8 cellular contexts compared by ENCODE assay signal in the genomic region with DNA sequence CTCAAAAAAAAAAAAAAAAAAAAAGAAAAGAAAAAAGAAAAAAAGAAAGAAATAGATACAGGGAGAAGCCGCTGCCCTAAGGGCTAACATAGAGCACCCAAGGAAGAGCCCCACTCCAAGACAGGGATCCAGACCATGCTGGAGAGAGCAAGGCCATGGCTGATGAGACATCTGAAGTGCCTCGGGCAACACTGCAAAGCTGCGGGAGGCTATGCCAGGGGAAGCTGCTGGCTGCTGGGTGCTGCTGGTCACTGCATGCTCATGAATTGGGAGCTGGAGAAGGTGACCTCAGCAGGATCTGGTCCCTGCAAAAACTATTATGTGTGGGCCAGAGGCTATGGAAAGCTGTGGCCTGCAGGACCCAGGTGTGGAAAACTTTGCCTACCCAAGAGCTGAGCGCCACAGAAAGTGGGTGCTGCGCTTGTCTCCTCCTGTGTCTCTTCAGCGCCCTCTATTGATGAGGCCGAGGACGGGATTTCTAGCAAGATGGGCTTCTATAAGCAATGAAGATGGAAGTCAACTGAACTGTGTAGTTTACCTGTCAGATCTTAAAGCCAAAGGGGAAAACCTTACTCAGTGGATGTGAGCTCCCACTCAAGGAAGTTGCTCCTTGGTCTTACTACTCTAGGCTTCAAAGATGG. TPM values are rescaled to one million over a fixed set of nuclear protein-coding genes. Genes with fewer than 3 reads are reported as not detected.
DNase-seq lines count a peak whose midpoint lies in the region; ATAC-seq and TF ChIP-seq lines count a peak whose summit lies in the region.

No MANE protein-coding gene starts in this region.

- WGBS in endodermal cell (ENCODE audit: insufficient coverage in 1 of 2, insufficient read length in 1 of 2), 2 experiments = 18 to 41% methylated on average over 6 to 8 of the region's 8 CpGs

- peaks cover under 1% of the 10 kb centered on the region for H3K27me3 Mint-ChIP-seq in activated CD4-positive, alpha-beta memory T cell treated with anti-CD3 and anti-CD28 coated beads for 36 hours
- peaks cover 17% of the 10 kb centered on the region for H3K27me3 Mint-ChIP-seq in endodermal cell (ENCODE audit: insufficient read depth)
- H3K27me3 Mint-ChIP-seq in naive thymus-derived CD4-positive, alpha-beta T cell = peaks cover 0 to 17% (median 5%) of the 10 kb centered on the region in 5 donors

- H3K27ac ChIP-seq in C4-2B (no peak overlapping the region), endodermal cell (ENCODE audit: low read depth, low read length) (no peak overlapping the region)
- no peak overlapping the region for H3K27ac ChIP-seq in naive thymus-derived CD4-positive, alpha-beta T cell (ENCODE audit: low read depth, low read length)

- H3K9me3 ChIP-seq in endodermal cell (ENCODE audit: control insufficient read depth, low read length) = no peaks in the 10 kb centered on the region
- no peaks in the 10 kb centered on the region for H3K9me3 ChIP-seq in naive thymus-derived CD4-positive, alpha-beta T cell (ENCODE audit: control insufficient read depth in 2 of 3, low read length in 3 of 3)

- TF ChIP-seq CTCF in C4-2B (conservative IDR thresholded peaks at IDR 0.05) (peak; percentile 86), HFF-Myc (IDR thresholded peaks at IDR 0.05; ENCODE audit: low read depth, low read length, missing control alignments) (peak; percentile 95), endodermal cell (conservative IDR thresholded peaks at IDR 0.05) (peak; percentile 87)

- H3K36me3 Mint-ChIP-seq in activated CD4-positive, alpha-beta memory T cell treated with anti-CD3 and anti-CD28 coated beads for 36 hours = no peaks in the 10 kb centered on the region
- H3K36me3 Mint-ChIP-seq in endodermal cell (ENCODE audit: low read depth) = no peaks in the 10 kb centered on the region
- H3K36me3 Mint-ChIP-seq in naive thymus-derived CD4-positive, alpha-beta T cell = no peaks in the 10 kb centered on the region

- no peak overlapping the region for H3K9ac ChIP-seq in endodermal cell (ENCODE audit: extremely low read depth, low read length, poor library complexity, severe bottlenecking)

- intact Hi-C loops in activated CD4-positive, alpha-beta memory T cell treated with anti-CD3 and anti-CD28 coated beads for 36 hours (cut with micrococcal nuclease) = loop anchor here (1.0 to 5.0 kb wide), 2 partner anchors 42 to 78 kb away; a partner anchor contains a TSS
- intact Hi-C loops in naive thymus-derived CD4-positive, alpha-beta T cell (cut with micrococcal nuclease) = loop anchor here (1.0 to 5.0 kb wide), 7 partner anchors 42 to 167 kb away; a partner anchor contains a TSS

- H3K4me1 Mint-ChIP-seq in activated CD4-positive, alpha-beta memory T cell treated with anti-CD3 and anti-CD28 coated beads for 36 hours (ENCODE audit: low read depth) = peaks cover 8% of the 10 kb centered on the region
- peaks cover 2% of the 10 kb centered on the region for H3K4me1 Mint-ChIP-seq in endodermal cell
- H3K4me1 Mint-ChIP-seq in naive thymus-derived CD4-positive, alpha-beta T cell = peaks cover 0 to 12% (median 7%) of the 10 kb centered on the region in 7 donors

- H3K4me3 ChIP-seq in HFF-Myc (replicated peaks; ENCODE audit: low read depth, low read length) (no peak overlapping the region), endodermal cell (ENCODE audit: low read length) (no peak overlapping the region)
- no peak overlapping the region for H3K4me3 ChIP-seq in naive thymus-derived CD4-positive, alpha-beta T cell (ENCODE audit: low read length)

- H3K4me1 ChIP-seq in endodermal cell (ENCODE audit: control insufficient read depth, insufficient read depth, low read length) = no peaks in the 10 kb centered on the region
- H3K4me1 ChIP-seq in naive thymus-derived CD4-positive, alpha-beta T cell (ENCODE audit: control insufficient read depth in 2 of 2, insufficient read depth in 2 of 2, low read length in 2 of 2) = peaks cover 4 to 8% of the 10 kb centered on the region in 2 donors

- CTCF ChIA-PET in activated CD4-positive, alpha-beta memory T cell treated with anti-CD3 and anti-CD28 coated beads for 36 hours (lab: Charles Lee) = interaction anchor here (0.6 to 3.3 kb wide), 33 partner anchors 10 to 669 kb away, joined by 3 to 45 read pairs (median 4); a partner anchor contains a TSS
- CTCF ChIA-PET in naive thymus-derived CD4-positive, alpha-beta T cell (lab: Charles Lee) = interaction anchor here (0.5 to 3.8 kb wide), 17 partner anchors 14 to 992 kb away, joined by 3 to 58 read pairs (median 4); a partner anchor contains a TSS

- POLR2A ChIA-PET in activated CD4-positive, alpha-beta memory T cell treated with anti-CD3 and anti-CD28 coated beads for 36 hours (lab: Charles Lee) = no interaction called here
- POLR2A ChIA-PET in naive thymus-derived CD4-positive, alpha-beta T cell (lab: Charles Lee) = interaction anchor here (1.0 to 1.6 kb wide), 6 partner anchors 17 to 77 kb away, joined by 3 to 13 read pairs (median 5); a partner anchor contains a TSS

- no peak overlapping the region for H3K4me3 Mint-ChIP-seq in activated CD4-positive, alpha-beta memory T cell treated with anti-CD3 and anti-CD28 coated beads for 36 hours
- H3K4me3 Mint-ChIP-seq in endodermal cell = no peak overlapping the region
- H3K4me3 Mint-ChIP-seq in naive thymus-derived CD4-positive, alpha-beta T cell = no peak overlapping the region

- no peaks in the 10 kb centered on the region for H3K36me3 ChIP-seq in endodermal cell (ENCODE audit: control insufficient read depth, insufficient read depth, low read length)
- no peaks in the 10 kb centered on the region for H3K36me3 ChIP-seq in naive thymus-derived CD4-positive, alpha-beta T cell (ENCODE audit: control insufficient read depth in 2 of 3, insufficient read depth in 3 of 3, low read length in 3 of 3)

- no peak overlapping the region for H3K27ac Mint-ChIP-seq in activated CD4-positive, alpha-beta memory T cell treated with anti-CD3 and anti-CD28 coated beads for 36 hours
- H3K27ac Mint-ChIP-seq in endodermal cell = no peak overlapping the region
- no peak overlapping the region for H3K27ac Mint-ChIP-seq in naive thymus-derived CD4-positive, alpha-beta T cell

- ATAC-seq in naive thymus-derived CD4-positive, alpha-beta T cell = peak; percentile 89
- no peak for ATAC-seq in GM19455 (IDR thresholded peaks at IDR 0.05; ENCODE audit: unreplicated experiment)

- H3K27me3 ChIP-seq in endodermal cell (ENCODE audit: control insufficient read depth, insufficient read depth, low read length, poor library complexity, severe bottlenecking) = peaks cover 8% of the 10 kb centered on the region
- H3K27me3 ChIP-seq in naive thymus-derived CD4-positive, alpha-beta T cell (ENCODE audit: control insufficient read depth in 2 of 2, insufficient read depth in 2 of 2, low read length in 2 of 2) = no peaks in the 10 kb centered on the region

- no peak for DNase-seq in HFF-Myc (ENCODE audit: extremely low read depth, low read depth)
- peak; percentile 54 for DNase-seq in NCI-H82 treated with DMSO at 0.1 percent for 48 hours (lab: John Stamatoyannopoulos, UW; ENCODE audit: unreplicated experiment)
- peak; percentile 82 for DNase-seq in activated CD4-positive, alpha-beta memory T cell treated with anti-CD3 and anti-CD28 coated beads for 36 hours
- DNase-seq in endodermal cell = peak; percentile 94
- peak; percentile 36 to 84 (median 73) for DNase-seq in naive thymus-derived CD4-positive, alpha-beta T cell
- peak; percentile 61 for DNase-seq in stimulated activated naive CD4-positive, alpha-beta T cell treated with Interleukin-2 at 50 U/mL for 16 hours (lab: John Stamatoyannopoulos, UW)

- no peaks in the 10 kb centered on the region for H3K9me3 Mint-ChIP-seq in activated CD4-positive, alpha-beta memory T cell treated with anti-CD3 and anti-CD28 coated beads for 36 hours
- no peaks in the 10 kb centered on the region for H3K9me3 Mint-ChIP-seq in endodermal cell
- no peaks in the 10 kb centered on the region for H3K9me3 Mint-ChIP-seq in naive thymus-derived CD4-positive, alpha-beta T cell

RNA-seq across cellular contexts. Expression of a gene that starts 17.3 kb away (rescaled TPM):
- 10 to 100 TPM; 10.3 to 10.6 TPM for total RNA-seq in activated CD4-positive, alpha-beta memory T cell treated with anti-CD3 and anti-CD28 coated beads for 36 hours
- 10 to 100 TPM; 30.8 to 32.4 TPM for total RNA-seq in endodermal cell
- polyA plus RNA-seq in endodermal cell (2013, experiment 1 of 2) = 22.8 TPM
- 21.4 TPM for polyA plus RNA-seq in endodermal cell (2013, experiment 2 of 2)
- 10 to 100 TPM in 3 of 5 experiments, 1 to 10 TPM in 2; 6.0 to 18.9 (median 12.0) TPM for total RNA-seq in naive thymus-derived CD4-positive, alpha-beta T cell
- 1 to 10 TPM; 2.7 to 6.2 TPM for polyA plus RNA-seq in naive thymus-derived CD4-positive, alpha-beta T cell

RNA-seq across cellular contexts. Expression of a gene that starts 32.0 kb away (rescaled TPM):
- not detected for total RNA-seq in activated CD4-positive, alpha-beta memory T cell treated with anti-CD3 and anti-CD28 coated beads for 36 hours
- not detected for total RNA-seq in endodermal cell
- polyA plus RNA-seq in endodermal cell (2013, experiment 1 of 2) = 0.93 TPM
- 0.46 TPM for polyA plus RNA-seq in endodermal cell (2013, experiment 2 of 2)
- total RNA-seq in naive thymus-derived CD4-positive, alpha-beta T cell = under 1 TPM in 1 of 5 experiments, not detected in 4; 0.53 TPM
- polyA plus RNA-seq in naive thymus-derived CD4-positive, alpha-beta T cell = not detected

RNA-seq across cellular contexts. Expression of a gene that starts 41.4 kb away (rescaled TPM):
- total RNA-seq in activated CD4-positive, alpha-beta memory T cell treated with anti-CD3 and anti-CD28 coated beads for 36 hours = 1 to 10 TPM; 8.2 to 8.3 TPM
- total RNA-seq in endodermal cell = 10 to 100 TPM; 29.4 to 45.7 TPM
- 46.8 TPM for polyA plus RNA-seq in endodermal cell (2013, experiment 1 of 2)
- polyA plus RNA-seq in endodermal cell (2013, experiment 2 of 2) = 44.7 TPM
- 10 to 100 TPM in 2 of 5 experiments, 1 to 10 TPM in 3; 2.2 to 11.8 (median 7.6) TPM for total RNA-seq in naive thymus-derived CD4-positive, alpha-beta T cell
- polyA plus RNA-seq in naive thymus-derived CD4-positive, alpha-beta T cell = 10 to 100 TPM; 13.5 to 18.2 TPM

RNA-seq across cellular contexts. Expression of a gene that starts 44.0 kb away (rescaled TPM):
- 10 to 100 TPM; 29.3 to 31.2 TPM for total RNA-seq in activated CD4-positive, alpha-beta memory T cell treated with anti-CD3 and anti-CD28 coated beads for 36 hours
- 10 to 100 TPM; 38.7 to 40.3 TPM for total RNA-seq in endodermal cell
- polyA plus RNA-seq in endodermal cell (2013, experiment 1 of 2) = 29.5 TPM
- 30.5 TPM for polyA plus RNA-seq in endodermal cell (2013, experiment 2 of 2)
- total RNA-seq in naive thymus-derived CD4-positive, alpha-beta T cell = 10 to 100 TPM; 35.9 to 50.8 (median 48.4) TPM
- 10 to 100 TPM; 56.7 to 73.5 TPM for polyA plus RNA-seq in naive thymus-derived CD4-positive, alpha-beta T cell

RNA-seq across cellular contexts. Expression of a gene that starts 49.8 kb away (rescaled TPM):
- 100 to 1,000 TPM; 104 to 106 TPM for total RNA-seq in activated CD4-positive, alpha-beta memory T cell treated with anti-CD3 and anti-CD28 coated beads for 36 hours
- 100 to 1,000 TPM in 1 of 2 donors, 10 to 100 TPM in 1; 84.5 to 111 TPM for total RNA-seq in endodermal cell
- 75.5 TPM for polyA plus RNA-seq in endodermal cell (2013, experiment 1 of 2)
- polyA plus RNA-seq in endodermal cell (2013, experiment 2 of 2) = 71.1 TPM
- total RNA-seq in naive thymus-derived CD4-positive, alpha-beta T cell = 10 to 100 TPM; 23.5 to 64.1 (median 24.0) TPM
- 10 to 100 TPM; 83.2 to 89.3 TPM for polyA plus RNA-seq in naive thymus-derived CD4-positive, alpha-beta T cell
